ENCODE assay signal across 9 cellular contexts in the genomic region with DNA sequence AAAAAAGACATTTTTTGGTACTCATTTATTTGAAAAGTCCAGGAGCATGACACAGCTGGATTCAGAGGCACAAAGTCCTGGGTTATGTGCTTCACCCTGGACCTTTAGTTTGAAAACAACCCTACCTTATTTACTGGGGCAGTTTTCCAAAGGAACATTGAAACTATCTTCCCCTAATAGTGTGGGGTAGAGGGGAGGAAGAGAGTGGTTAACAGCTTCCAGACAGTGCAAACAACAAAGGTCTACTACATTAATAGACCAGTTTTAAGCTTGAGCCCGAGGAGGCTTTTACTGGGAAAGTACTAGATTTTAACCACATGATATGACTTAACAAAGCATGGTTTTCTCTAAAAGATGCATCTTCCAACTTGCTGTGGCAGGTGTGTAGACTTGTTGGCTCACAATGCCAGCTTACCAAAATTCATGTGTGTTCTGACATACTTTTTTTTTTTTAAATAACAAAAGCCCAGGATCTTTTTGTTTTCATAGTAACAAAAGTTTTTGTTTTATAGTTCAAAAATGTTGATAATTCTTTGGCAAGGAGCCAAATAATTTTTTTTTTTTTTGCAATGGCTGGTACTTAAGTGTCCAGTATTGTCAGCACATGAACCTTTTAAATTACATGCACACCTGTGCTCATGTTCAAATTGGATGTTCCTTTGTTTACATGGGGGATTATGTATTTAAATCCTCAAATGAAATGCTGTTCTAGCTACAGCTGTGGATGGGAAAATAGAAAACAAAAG. TPM values are rescaled to one million over a fixed set of nuclear protein-coding genes. Genes with fewer than 3 reads are reported as not detected.
DNase-seq lines count a peak whose midpoint lies in the region; ATAC-seq and TF ChIP-seq lines count a peak whose summit lies in the region.
"Had no signal": no experiment of that assay in that cellular context is flagged by ENCODE, and none has a peak within 500 bp of the region (broad histone marks: within the 10 kb centered on the region; RNA-seq: fewer than 3 reads in every experiment).

No MANE protein-coding gene starts in this region.

- peaks cover 17% of the 10 kb centered on the region for H4K20me1 ChIP-seq in SK-N-SH (ENCODE audit: insufficient read depth)

- no peak for TF ChIP-seq POLR2A in stomach (IDR thresholded peaks at IDR 0.05)

- peaks cover 49% of the 10 kb centered on the region for H3F3A ChIP-seq in SK-N-SH (replicated peaks; ENCODE audit: insufficient read depth)

- TF ChIP-seq RAD21 in SK-N-SH (IDR thresholded peaks at IDR 0.05; ENCODE audit: low read length) = no peak

- H3K36me3 ChIP-seq in SK-N-SH (replicated peaks in 1 of 2; ENCODE audit: control insufficient read depth in 1 of 2, insufficient read depth in 2 of 2, low read length in 1 of 2) (peaks cover 40 to 41% of the 10 kb centered on the region in 2 experiments), stomach (peaks cover 18 to 44% (median 39%) of the 10 kb centered on the region in 4 donors)

- peaks cover 63% of the 10 kb centered on the region for H3K79me2 ChIP-seq in SK-N-SH (ENCODE audit: insufficient read depth)

- no peak overlapping the region for H2AFZ ChIP-seq in SK-N-SH (ENCODE audit: low read depth)

- CTCF ChIA-PET in SK-N-SH (lab: Yijun Ruan, JAX) = interaction anchor here (0.7 to 4.9 kb wide), 4 partner anchors 10 to 461 kb away, joined by 3 to 28 read pairs (median 6); no protein-coding TSS in a partner anchor

- WGBS in SK-N-SH (ENCODE audit: low lambda C conversion rate) = 8% methylated on average over 1 of the region's 1 CpG
- 8% methylated on average over 1 of the region's 1 CpG for WGBS in right cardiac atrium
- 2 to 13% (median 9%) methylated on average over 1 of the region's 1 CpG for WGBS in stomach, 5 donors

- TF ChIP-seq EP300 in SK-N-SH (IDR thresholded peaks at IDR 0.05; ENCODE audit: borderline replicate concordance in 1 of 2, low read depth in 1 of 2, low read length in 1 of 2) (no peak), stomach (IDR thresholded peaks at IDR 0.05) (no peak)

- peaks cover 14 to 34% of the 10 kb centered on the region in 2 experiments for H3K4me1 ChIP-seq in SK-N-SH (ENCODE audit: control insufficient read depth in 1 of 2, insufficient read depth in 2 of 2, low read depth in 1 of 2, low read length in 1 of 2)
- peaks cover 3% of the 10 kb centered on the region for H3K4me1 ChIP-seq in right cardiac atrium (ENCODE audit: control insufficient read depth, insufficient read depth, low read length)
- H3K4me1 ChIP-seq in stomach = peaks cover 32 to 71% (median 52%) of the 10 kb centered on the region in 4 donors

- H3K9me2 ChIP-seq in SK-N-SH = no peaks in the 10 kb centered on the region

- DNase-seq in SK-N-SH (peak; percentile 23), right cardiac atrium (no peak), stomach (no peak), NCI-H2196 treated with DMSO at 0.1 percent for 48 hours (lab: John Stamatoyannopoulos, UW; ENCODE audit: unreplicated experiment) (no peak), cerebellum (ENCODE audit: low spot score) (no peak), NK-92 (lab: John Stamatoyannopoulos, UW; ENCODE audit: unreplicated experiment) (no peak)
- DNase-seq: DMS153 had no signal

- H3K27me3 ChIP-seq in SK-N-SH (ENCODE audit: insufficient read depth) = no peaks in the 10 kb centered on the region
- no peaks in the 10 kb centered on the region for H3K27me3 ChIP-seq in right cardiac atrium (ENCODE audit: control insufficient read depth, insufficient read depth)
- H3K27me3 ChIP-seq in stomach = no peaks in the 10 kb centered on the region

- peak overlapping the region; percentile 95 for H3K9ac ChIP-seq in SK-N-SH

- H3K9me3 ChIP-seq in SK-N-SH (no peaks in the 10 kb centered on the region), right cardiac atrium (ENCODE audit: control insufficient read depth, low read length) (no peaks in the 10 kb centered on the region), stomach (no peaks in the 10 kb centered on the region)

- H3K4me2 ChIP-seq in SK-N-SH = peak overlapping the region; percentile 83

- TF ChIP-seq CTCF in SK-N-SH (IDR thresholded peaks at IDR 0.05) (no peak), VCaP (conservative IDR thresholded peaks at IDR 0.05) (no peak), stomach (IDR thresholded peaks at IDR 0.05) (no peak)

- POLR2A ChIA-PET in SK-N-SH (lab: Yijun Ruan, JAX) = interaction anchor here (0.6 to 1.3 kb wide), 2 partner anchors 23 to 29 kb away, joined by 3 read pairs; no protein-coding TSS in a partner anchor

- H3K4me3 ChIP-seq in SK-N-SH (ENCODE audit: low read depth in 2 of 2, low read length in 1 of 2) (peak overlapping the region; percentile 87 to 90; a peak in 3 of 4 replicates), right cardiac atrium (ENCODE audit: low read length) (peak overlapping the region; percentile 90), stomach (peak overlapping the region; percentile 3 to 86 (median 68))

- H3K27ac ChIP-seq in SK-N-SH (ENCODE audit: low read depth in 2 of 2, low read length in 1 of 2) (peak overlapping the region; percentile 89 to 93), VCaP (peak overlapping the region; percentile 96), right cardiac atrium (ENCODE audit: low read length) (peak overlapping the region; percentile 48), stomach (peak overlapping the region in 4 of 5 donors; percentile 91 to 99 (median 96))

- no peak; the same call in 2 of the 3 replicates for ATAC-seq in SK-N-SH treated with all-trans-retinoic acid at 6 μM for 48 hours
- ATAC-seq in right cardiac atrium = no peak

- intact Hi-C loops in right cardiac atrium (cut with DNase I) = no loop called here
- intact Hi-C loops in stomach (cut with DNase I; ENCODE audit: low total_unique reads) = no loop called here

TF ChIP-seq in SK-N-SH, 30 proteins besides CTCF, POLR2A, EP300 and RAD21:
- TF ChIP-seq, protein P1, sequence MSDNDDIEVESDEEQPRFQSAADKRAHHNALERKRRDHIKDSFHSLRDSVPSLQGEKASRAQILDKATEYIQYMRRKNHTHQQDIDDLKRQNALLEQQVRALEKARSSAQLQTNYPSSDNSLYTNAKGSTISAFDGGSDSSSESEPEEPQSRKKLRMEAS (IDR thresholded peaks at IDR 0.05; ENCODE audit: low read depth) = no peak
- TF ChIP-seq NFIC (IDR thresholded peaks at IDR 0.05; ENCODE audit: borderline replicate concordance) = peak; percentile 78; the same call in 1 of the 2 replicates

TF ChIP-seq in SK-N-SH treated with all-trans-retinoic acid at 6 μM for 48 hours, 23 proteins besides CTCF, POLR2A, EP300 and RAD21 (continues in another document):
- no peak for TF ChIP-seq ZNF565 (CRISPR knock-in tag; conservative IDR thresholded peaks at IDR 0.05; ENCODE audit: low read depth)
- TF ChIP-seq, protein P2, sequence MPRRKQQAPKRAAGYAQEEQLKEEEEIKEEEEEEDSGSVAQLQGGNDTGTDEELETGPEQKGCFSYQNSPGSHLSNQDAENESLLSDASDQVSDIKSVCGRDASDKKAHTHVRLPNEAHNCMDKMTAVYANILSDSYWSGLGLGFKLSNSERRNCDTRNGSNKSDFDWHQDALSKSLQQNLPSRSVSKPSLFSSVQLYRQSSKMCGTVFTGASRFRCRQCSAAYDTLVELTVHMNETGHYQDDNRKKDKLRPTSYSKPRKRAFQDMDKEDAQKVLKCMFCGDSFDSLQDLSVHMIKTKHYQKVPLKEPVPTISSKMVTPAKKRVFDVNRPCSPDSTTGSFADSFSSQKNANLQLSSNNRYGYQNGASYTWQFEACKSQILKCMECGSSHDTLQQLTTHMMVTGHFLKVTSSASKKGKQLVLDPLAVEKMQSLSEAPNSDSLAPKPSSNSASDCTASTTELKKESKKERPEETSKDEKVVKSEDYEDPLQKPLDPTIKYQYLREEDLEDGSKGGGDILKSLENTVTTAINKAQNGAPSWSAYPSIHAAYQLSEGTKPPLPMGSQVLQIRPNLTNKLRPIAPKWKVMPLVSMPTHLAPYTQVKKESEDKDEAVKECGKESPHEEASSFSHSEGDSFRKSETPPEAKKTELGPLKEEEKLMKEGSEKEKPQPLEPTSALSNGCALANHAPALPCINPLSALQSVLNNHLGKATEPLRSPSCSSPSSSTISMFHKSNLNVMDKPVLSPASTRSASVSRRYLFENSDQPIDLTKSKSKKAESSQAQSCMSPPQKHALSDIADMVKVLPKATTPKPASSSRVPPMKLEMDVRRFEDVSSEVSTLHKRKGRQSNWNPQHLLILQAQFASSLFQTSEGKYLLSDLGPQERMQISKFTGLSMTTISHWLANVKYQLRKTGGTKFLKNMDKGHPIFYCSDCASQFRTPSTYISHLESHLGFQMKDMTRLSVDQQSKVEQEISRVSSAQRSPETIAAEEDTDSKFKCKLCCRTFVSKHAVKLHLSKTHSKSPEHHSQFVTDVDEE (CRISPR knock-in tag; IDR thresholded peaks at IDR 0.05) = no peak
- TF ChIP-seq ZNF8 (CRISPR knock-in tag; IDR thresholded peaks at IDR 0.05) = no peak

RNA-seq across cellular contexts. Expression of a gene that starts 1.8 kb away (rescaled TPM):
- polyA plus RNA-seq in SK-N-SH (2012; rRNA removed) (114 and 126 TPM in 2 replicates), right cardiac atrium (351 TPM), stomach (100 to 1,000 TPM; 123 to 192 (median 159) TPM)
- polyA plus RNA-seq in SK-N-SH (2012; cell fraction: cytosol; rRNA removed) = 145 and 188 TPM in 2 replicates
- 58.2 and 67.8 TPM in 2 replicates for polyA plus RNA-seq in SK-N-SH (2012; cell fraction: nucleus; rRNA removed)
- total RNA-seq in right cardiac atrium (100 to 1,000 TPM; 164 to 220 (median 198) TPM), stomach (10 to 100 TPM in 4 of 5 donors, 1 to 10 TPM in 1; 9.8 to 81.3 (median 40.8) TPM), cerebellum (7.9 TPM)

RNA-seq across cellular contexts. Expression of a gene that starts 12.5 kb away (rescaled TPM):
- polyA plus RNA-seq in SK-N-SH (2012; rRNA removed) (0.47 and 0.49 TPM in 2 replicates), right cardiac atrium (0.43 TPM), stomach (10 to 100 TPM; 22.1 to 26.6 (median 23.7) TPM)
- polyA plus RNA-seq in SK-N-SH (2012; cell fraction: cytosol; rRNA removed) = 0.33 and 0.46 TPM in 2 replicates
- 0.58 and 0.73 TPM in 2 replicates for polyA plus RNA-seq in SK-N-SH (2012; cell fraction: nucleus; rRNA removed)
- total RNA-seq in right cardiac atrium (1 to 10 TPM in 1 of 4 donors, under 1 TPM in 3; 0.37 to 1.1 (median 0.72) TPM), stomach (10 to 100 TPM in 1 of 5 donors, 1 to 10 TPM in 2, under 1 TPM in 2; under 0.01 to 13.4 (median 5.7) TPM), cerebellum (2.2 TPM)

RNA-seq across cellular contexts. Expression of a gene that starts 24.3 kb away (rescaled TPM):
- 0.23 and 0.35 TPM in 2 replicates for polyA plus RNA-seq in SK-N-SH (2012; rRNA removed)
- polyA plus RNA-seq in SK-N-SH (2012; cell fraction: cytosol; rRNA removed) = 0.28 and 0.37 TPM in 2 replicates
- 0.66 and 0.85 TPM in 2 replicates for polyA plus RNA-seq in SK-N-SH (2012; cell fraction: nucleus; rRNA removed)
- under 1 TPM; 0.09 to 0.35 (median 0.22) TPM for total RNA-seq in right cardiac atrium
- polyA plus RNA-seq in right cardiac atrium = 0.18 TPM
- total RNA-seq in stomach = 1 to 10 TPM in 2 of 5 donors, under 1 TPM in 1, not detected in 2; under 0.01 to 2.0 (median 1.2) TPM
- under 1 TPM in 2 of 3 donors, not detected in 1; 0.12 to 0.25 TPM for polyA plus RNA-seq in stomach
- total RNA-seq in cerebellum = 9.1 TPM
